Comparison of ENCODE assay signal across 24 cellular contexts in genomic region chrX:74520896-74521295, GRCh38.
DNase-seq lines count a peak whose midpoint lies in the region; ATAC-seq and TF ChIP-seq lines count a peak whose summit lies in the region.
"Had no signal": no experiment of that assay in that cellular context is flagged by ENCODE, and none has a peak within 500 bp of the region (broad histone marks: within the 10 kb centered on the region; RNA-seq: fewer than 3 reads in every experiment).

No MANE protein-coding gene starts in this region.

- H3K4me1 ChIP-seq in left ventricle myocardium inferior = no peaks in the 10 kb centered on the region
- H3K4me1 ChIP-seq: A549; BLaER1 treated with 17β-estradiol and CSF1 and Interleukin-3, amounts not matched to agents 10 nM and 100 nM; Caco-2 had no signal

- no peaks in the 10 kb centered on the region for H3K9me3 ChIP-seq in left ventricle myocardium inferior (replicated peaks)
- H3K9me3 ChIP-seq: A549, Caco-2 had no signal

- no peak overlapping the region for H3K4me3 ChIP-seq in left ventricle myocardium inferior
- H3K4me3 ChIP-seq: A549; BLaER1 treated with 17β-estradiol and CSF1 and Interleukin-3, amounts not matched to agents 10 nM and 100 nM; GM12878 had no signal

- TF ChIP-seq CTCF in left ventricle myocardium inferior (IDR thresholded peaks at IDR 0.05; ENCODE audit: borderline replicate concordance) (no peak), chondrocyte (IDR thresholded peaks at IDR 0.05) (no peak), nephron (IDR thresholded peaks at IDR 0.05; ENCODE audit: unreplicated experiment in 3 of 3) (no peak), osteocyte (IDR thresholded peaks at IDR 0.05) (no peak), Calu3 (IDR thresholded peaks at IDR 0.05; ENCODE audit: unreplicated experiment) (no peak)

- ATAC-seq in Right ventricle myocardium inferior = no peak
- no peak for ATAC-seq in HG02642 (IDR thresholded peaks at IDR 0.05; ENCODE audit: poor library complexity, unreplicated experiment)
- ATAC-seq: A549; CD8-positive, alpha-beta T cell; GM12878 had no signal

- no peaks in the 10 kb centered on the region for H3K4me1 Mint-ChIP-seq in chondrocyte (ENCODE audit: low read depth)
- peaks cover 37% of the 10 kb centered on the region for H3K4me1 Mint-ChIP-seq in nephron
- no peaks in the 10 kb centered on the region for H3K4me1 Mint-ChIP-seq in osteocyte (ENCODE audit: unreplicated experiment)
- no peaks in the 10 kb centered on the region for H3K4me1 Mint-ChIP-seq in Calu3 (ENCODE audit: low read depth, unreplicated experiment)
- H3K4me1 Mint-ChIP-seq: B cell had no signal

- BruUV-seq in Calu3 (replicated peaks; lab: Mats Ljungman, UMichigan) = no TSS peak

- DNase-seq in left ventricle myocardium inferior (no peak), Right ventricle myocardium inferior (ENCODE audit: missing footprints) (no peak), chondrocyte (ENCODE audit: low spot score) (no peak), osteocyte (ENCODE audit: extremely low spot score, unreplicated experiment) (peak; percentile 71), Calu3 (no peak)
- DNase-seq: AML-193; Caco-2; CD4-positive, alpha-beta T cell; CD8-positive, alpha-beta T cell; DMS 273 treated with DMSO at 0.1 percent for 48 hours; DMS153; DMS53; DMS79; DND-41; EL; GDM1 had no signal

- peak overlapping the region; percentile 40 for H3K27ac ChIP-seq in left ventricle myocardium inferior (replicated peaks)
- H3K27ac ChIP-seq: 22Rv1; A549; BLaER1 treated with 17β-estradiol and CSF1 and Interleukin-3, amounts not matched to agents 10 nM and 100 nM; C4-2B had no signal

- peaks cover 2% of the 10 kb centered on the region for H3K36me3 Mint-ChIP-seq in chondrocyte (ENCODE audit: low read depth)
- peaks cover 26% of the 10 kb centered on the region for H3K36me3 Mint-ChIP-seq in nephron (ENCODE audit: low read depth)
- no peaks in the 10 kb centered on the region for H3K36me3 Mint-ChIP-seq in osteocyte (ENCODE audit: unreplicated experiment)
- H3K36me3 Mint-ChIP-seq in Calu3 (ENCODE audit: insufficient read depth, unreplicated experiment) = no peaks in the 10 kb centered on the region
- H3K36me3 Mint-ChIP-seq: CD8-positive, alpha-beta T cell had no signal

- CTCF ChIA-PET in Calu3 (lab: Charles Lee) = interaction anchor here (0.6 kb wide), 1 partner anchor 290 kb away, joined by 4 read pairs; no protein-coding TSS in a partner anchor

- H3K27me3 ChIP-seq in left ventricle myocardium inferior (ENCODE audit: low read depth) = no peaks in the 10 kb centered on the region

- H3K4me3 Mint-ChIP-seq in chondrocyte (ENCODE audit: unreplicated experiment) (no peak overlapping the region), nephron (no peak overlapping the region), osteocyte (ENCODE audit: unreplicated experiment) (no peak overlapping the region), Calu3 (ENCODE audit: low read depth, unreplicated experiment) (no peak overlapping the region)
- H3K4me3 Mint-ChIP-seq: B cell; CD4-positive, alpha-beta T cell; CD8-positive, alpha-beta T cell had no signal

- H3K27ac Mint-ChIP-seq in chondrocyte (ENCODE audit: unreplicated experiment) (peak overlapping the region; percentile 51), nephron (peak overlapping the region in 2 of 3 experiments; percentile 68 to 94), osteocyte (ENCODE audit: unreplicated experiment) (no peak overlapping the region), Calu3 (ENCODE audit: unreplicated experiment) (no peak overlapping the region)
- H3K27ac Mint-ChIP-seq: B cell; CD4-positive, alpha-beta T cell; CD8-positive, alpha-beta T cell had no signal

- H3K27me3 Mint-ChIP-seq in chondrocyte (ENCODE audit: low read depth) (no peaks in the 10 kb centered on the region), nephron (ENCODE audit: low read depth) (no peaks in the 10 kb centered on the region), osteocyte (ENCODE audit: unreplicated experiment) (no peaks in the 10 kb centered on the region), Calu3 (ENCODE audit: unreplicated experiment) (no peaks in the 10 kb centered on the region)
- H3K27me3 Mint-ChIP-seq: B cell; CD4-positive, alpha-beta T cell had no signal

- H3K9me3 Mint-ChIP-seq in chondrocyte (ENCODE audit: low read depth) = peaks cover 20% of the 10 kb centered on the region
- H3K9me3 Mint-ChIP-seq in nephron = peaks cover 10% of the 10 kb centered on the region
- H3K9me3 Mint-ChIP-seq in osteocyte (ENCODE audit: unreplicated experiment) = peaks cover 22% of the 10 kb centered on the region
- no peaks in the 10 kb centered on the region for H3K9me3 Mint-ChIP-seq in Calu3 (ENCODE audit: low read depth, unreplicated experiment)
- H3K9me3 Mint-ChIP-seq: CD8-positive, alpha-beta T cell had no signal

- no peaks in the 10 kb centered on the region for H3K36me3 ChIP-seq in left ventricle myocardium inferior
- H3K36me3 ChIP-seq: BLaER1 treated with 17β-estradiol and CSF1 and Interleukin-3, amounts not matched to agents 10 nM and 100 nM had no signal

- intact Hi-C loops in left ventricle myocardium inferior (cut with micrococcal nuclease) = no loop called here
- intact Hi-C loops in Right ventricle myocardium inferior (cut with DNase I) = no loop called here
- intact Hi-C loops in Calu3 (cut with micrococcal nuclease; ENCODE audit: unreplicated experiment) = no loop called here

Comparison
In these comparisons a context has a peak if more than half of its experiments do, and no peak if none do; other contexts are left out.
1. H3K27ac Mint-ChIP-seq: peak in chondrocyte (single experiment) and nephron (2 of 3); none in osteocyte (single experiment) and Calu3 (single experiment).